ENCODE assay signal across 19 cellular contexts in genomic region chr6:122014961-122015360, GRCh38.
DNase-seq lines count a peak whose midpoint lies in the region; ATAC-seq and TF ChIP-seq lines count a peak whose summit lies in the region.
"Had no signal": no experiment of that assay in that cellular context is flagged by ENCODE, and none has a peak within 500 bp of the region (broad histone marks: within the 10 kb centered on the region; RNA-seq: fewer than 3 reads in every experiment).

No MANE protein-coding gene starts in this region.

- H3K36me3 ChIP-seq in heart left ventricle (no peaks in the 10 kb centered on the region), sigmoid colon (no peaks in the 10 kb centered on the region)
- H3K36me3 ChIP-seq: transverse colon had no signal

- H3K4me3 ChIP-seq in astrocyte of the cerebellum (ENCODE audit: low read depth, low read length) (no peak overlapping the region), heart left ventricle (no peak overlapping the region), sigmoid colon (no peak overlapping the region)
- H3K4me3 ChIP-seq: A549, body of pancreas, psoas muscle, transverse colon had no signal

- H3K4me1 ChIP-seq in heart left ventricle, result peaks cover 0 to 6% (median 0%) of the 10 kb centered on the region in 12 donors
- no peaks in the 10 kb centered on the region for H3K4me1 ChIP-seq in sigmoid colon
- H3K4me1 ChIP-seq: A549, body of pancreas, transverse colon had no signal

- DNase-seq in AG08395 (ENCODE audit: low spot score) (peak; percentile 53), HCEC 1CT (peak; percentile 75), astrocyte of the cerebellum (ENCODE audit: low read depth) (peak; percentile 50), glomerular visceral epithelial cell (ENCODE audit: extremely low spot score) (peak; percentile 24), anterior cingulate cortex (lab: John Stamatoyannopoulos, UW) (no peak), heart left ventricle (no peak), NCI-H1417 (lab: John Stamatoyannopoulos, UW) (no peak), sigmoid colon (no peak)
- DNase-seq: activated CD4-positive, alpha-beta T cell treated with anti-CD3 and anti-CD28 coated beads, Interleukin-2, amount 10 ng/mL, durations not matched to agents 7 days and 5 days; activated naive CD4-positive, alpha-beta T cell treated with Interleukin-2 at 50 U/mL for 16 hours; body of pancreas; mesendoderm; NCI-H774; psoas muscle; stimulated activated naive CD4-positive, alpha-beta T cell; transverse colon had no signal

- TF ChIP-seq EP300 in sigmoid colon (IDR thresholded peaks at IDR 0.05), result no peak

- H3K27me3 ChIP-seq in heart left ventricle, result no peaks in the 10 kb centered on the region
- no peaks in the 10 kb centered on the region for H3K27me3 ChIP-seq in sigmoid colon
- H3K27me3 ChIP-seq: body of pancreas, transverse colon had no signal

- TF ChIP-seq POLR2A in heart left ventricle (IDR thresholded peaks at IDR 0.05), result no peak
- no peak for TF ChIP-seq POLR2A in sigmoid colon (IDR thresholded peaks at IDR 0.05)

- 85 to 92% (median 91%) methylated on average over 3 of the region's 3 CpGs for WGBS in heart left ventricle, 4 donors
- 81 to 95% methylated on average over 3 of the region's 3 CpGs for WGBS in sigmoid colon, 2 donors

- H3K9me3 ChIP-seq in heart left ventricle (peaks cover 0 to 3% (median 0%) of the 10 kb centered on the region in 12 donors), sigmoid colon (no peaks in the 10 kb centered on the region)
- H3K9me3 ChIP-seq: A549, body of pancreas, psoas muscle, transverse colon had no signal

- intact Hi-C loops in heart left ventricle (cut with DNase I), result no loop called here
- intact Hi-C loops in sigmoid colon (cut with DNase I), result no loop called here

- no peak for TF ChIP-seq CTCF in astrocyte of the cerebellum (IDR thresholded peaks at IDR 0.05; ENCODE audit: low read depth, low read length, missing control alignments)
- no peak for TF ChIP-seq CTCF in heart left ventricle (IDR thresholded peaks at IDR 0.05)
- no peak for TF ChIP-seq CTCF in sigmoid colon (IDR thresholded peaks at IDR 0.05)

- ATAC-seq in heart left ventricle, result no peak
- ATAC-seq: A549, body of pancreas, Panc1, psoas muscle had no signal

- in situ Hi-C loops in astrocyte of the cerebellum (cut with HindIII; ENCODE audit: low sequenced_read_pairs), result no loop called here

- H3K27ac ChIP-seq in heart left ventricle, result no peak overlapping the region
- H3K27ac ChIP-seq in sigmoid colon, result no peak overlapping the region
- H3K27ac ChIP-seq: A549, body of pancreas, epithelial cell of prostate, psoas muscle, transverse colon had no signal

Comparison
In these comparisons a context has a peak if more than half of its experiments do, and no peak if none do; other contexts are left out.
1. DNase-seq: peak in AG08395 (single experiment), HCEC 1CT (single experiment), astrocyte of the cerebellum (single experiment) and glomerular visceral epithelial cell (single experiment); none in anterior cingulate cortex (0 of 58), heart left ventricle (0 of 5), NCI-H1417 (0 of 3) and sigmoid colon (single experiment).